Comparison of ENCODE assay signal across 27 cellular contexts in genomic region chr19:17629760-17630159, GRCh38. TPM values are rescaled to one million over a fixed set of nuclear protein-coding genes. Genes with fewer than 3 reads are reported as not detected.
"Had no signal": no experiment of that assay in that cellular context is flagged by ENCODE, and none has a peak within 500 bp of the region (broad histone marks: within the 10 kb centered on the region; RNA-seq: fewer than 3 reads in every experiment).

No MANE protein-coding gene starts in this region.

- H3K4me3 ChIP-seq: neural progenitor cell, ovary, psoas muscle, skin epidermis, smooth muscle cell, spleen, suprapubic skin, testis, tibial artery, transverse colon, upper lobe of right lung, uterus had no signal

- H3K9me3 ChIP-seq: ovary, psoas muscle, spleen, suprapubic skin, testis, tibial artery, transverse colon, upper lobe of right lung, uterus had no signal

- DNase-seq: natural killer cell; occipital lobe; ovary; spleen; stimulated activated CD4-positive, alpha-beta T cell treated with anti-CD3 and anti-CD28 coated beads, Interleukin-12 subunit alpha, Interleukin-12 subunit beta, amount 100 ng/mL, for 4 hours; stimulated activated CD4-positive, alpha-beta T cell treated with anti-CD3 and anti-CD28 coated beads, Interleukin-1b, Interleukin-23, amount 100 ng/mL, for 48 hours; stimulated activated CD4-positive, alpha-beta T cell treated with anti-CD3 and anti-CD28 coated beads, Interleukin-4, amount 100 ng/mL, for 1 hour; stimulated activated CD4-positive, alpha-beta T cell treated with anti-CD3 and anti-CD28 coated beads, Interleukin-4, amount 100 ng/mL, for 4 hours; stimulated activated CD8-positive, alpha-beta memory T cell treated with anti-CD3 and anti-CD28 coated beads, Interleukin-4, amount 100 ng/mL, for 48 hours; stimulated activated naive CD4-positive, alpha-beta T cell; stimulated activated naive CD8-positive, alpha-beta T cell treated with anti-CD3 and anti-CD28 coated beads, Interleukin-15, amount 100 ng/mL, for 72 hours; stimulated activated naive CD8-positive, alpha-beta T cell treated with anti-CD3 and anti-CD28 coated beads, Interleukin-15, Interleukin-2, amounts not matched to agents 100 U/mL and 50 U/mL, for 24 hours; substantia nigra; testis; tibial artery; transverse colon; upper lobe of right lung; uterus had no signal

- H3K9ac ChIP-seq: neural progenitor cell, parathyroid adenoma had no signal

- ATAC-seq: natural killer cell; psoas muscle; right cardiac atrium; sciatic nerve; stimulated activated memory B cell treated with anti-CD40 and anti-IgM and Interleukin-4, amounts not matched to agents 10 μg/mL and 1 μg/mL and 100 μg/mL, for 72 hours; stimulated activated naive CD8-positive, alpha-beta T cell treated with anti-CD3 and anti-CD28 coated beads, Interleukin-15, amount 100 ng/mL, for 72 hours; stimulated activated naive CD8-positive, alpha-beta T cell treated with anti-CD3 and anti-CD28 coated beads, Interleukin-15, Interleukin-2, amounts not matched to agents 100 U/mL and 50 U/mL, for 24 hours; upper lobe of right lung had no signal

- H3K27ac ChIP-seq: neural progenitor cell, ovary, parathyroid adenoma, psoas muscle, skin epidermis, spleen, suprapubic skin, testis, tibial artery, transverse colon, upper lobe of right lung, uterus had no signal

- H3K4me1 ChIP-seq: neural progenitor cell, parathyroid adenoma, psoas muscle, spleen, suprapubic skin, testis, tibial artery, transverse colon, upper lobe of right lung, uterus had no signal

- H3K36me3 ChIP-seq: neural progenitor cell, ovary, spleen, suprapubic skin, tibial artery, transverse colon, upper lobe of right lung, uterus had no signal

RNA-seq across cellular contexts. Expression of gene UNC13A, which starts 58.4 kb away (rescaled TPM):
- total RNA-seq: natural killer cell had no signal
